35 cellular contexts compared by ENCODE assay signal in the genomic region with DNA sequence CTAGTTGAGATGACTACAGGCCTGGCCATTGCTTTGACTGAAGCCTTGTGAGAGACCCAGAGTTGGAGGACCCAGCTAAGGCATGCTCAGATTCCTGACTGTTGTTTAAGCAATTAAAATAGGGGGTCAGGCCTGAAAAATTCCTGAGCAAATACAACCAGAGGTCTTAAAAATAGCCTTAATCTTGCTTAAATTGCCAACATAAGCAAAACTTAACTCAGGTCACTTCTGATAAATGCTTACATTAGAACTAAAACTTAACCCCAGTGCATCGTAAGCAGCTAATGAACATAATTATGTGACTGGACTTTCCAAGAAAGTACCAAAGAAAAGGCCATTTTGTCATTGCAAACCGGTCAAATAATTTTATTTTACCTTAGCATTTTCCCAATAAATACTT.
"Had no signal": no experiment of that assay in that cellular context is flagged by ENCODE, and none has a peak within 500 bp of the region (broad histone marks: within the 10 kb centered on the region; RNA-seq: fewer than 3 reads in every experiment).

No MANE protein-coding gene starts in this region.

- H3K27me3 ChIP-seq: MG63 had no signal

- H3K9me3 ChIP-seq: MG63 had no signal

- DNase-seq: Kasumi-1, MG63, MM.1S, MV-4-11, NCI-H1048, NCI-H1092, NCI-H1092 treated with DMSO at 0.1 percent for 48 hours, NCI-H1105, NCI-H1105 treated with DMSO at 0.1 percent for 48 hours, NCI-H1417, NCI-H1417 treated with DMSO at 0.1 percent for 48 hours, NCI-H1436, NCI-H1436 treated with DMSO at 0.1 percent for 48 hours, NCI-H146, NCI-H1694, NCI-H1694 treated with DMSO at 0.1 percent for 48 hours, NCI-H187, NCI-H187 treated with DMSO at 0.1 percent for 48 hours, NCI-H1930, NCI-H2029, NCI-H2081, NCI-H2081 treated with DMSO at 0.1 percent for 48 hours, NCI-H2107, NCI-H2171, NCI-H2171 treated with DMSO at 0.1 percent for 48 hours, NCI-H2227 treated with DMSO at 0.1 percent for 48 hours, NCI-H226, NCI-H345, NCI-H446, NCI-H446 treated with DMSO at 0.1 percent for 48 hours, NCI-H510A, NCI-H510A treated with DMSO at 0.1 percent for 48 hours, NCI-H524, NCI-H524 treated with DMSO at 0.1 percent for 48 hours, NCI-H526 had no signal

- H3K4me3 ChIP-seq: MG63 had no signal

- H3K36me3 ChIP-seq: MG63 had no signal
